Comparison of ENCODE assay signal across 14 cellular contexts in the genomic region with DNA sequence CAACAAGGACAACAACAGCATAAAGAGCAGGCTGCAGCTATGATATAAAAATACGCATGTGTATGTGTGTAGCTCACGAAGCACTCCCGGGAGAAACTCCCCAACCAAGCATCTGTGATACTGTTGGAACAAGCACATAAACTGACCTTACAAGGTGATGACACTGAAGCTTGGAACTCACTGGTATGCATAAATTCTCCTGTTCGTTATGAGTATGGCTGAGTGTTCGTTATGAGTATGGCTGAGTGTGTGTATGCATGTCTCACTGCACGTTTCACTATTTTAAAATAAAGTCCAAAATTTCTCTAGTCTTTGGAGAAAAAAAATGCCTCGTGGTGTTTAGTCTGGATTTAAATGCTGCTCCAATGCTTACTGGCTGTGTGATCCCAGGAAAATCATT.
DNase-seq lines count a peak whose midpoint lies in the region; ATAC-seq and TF ChIP-seq lines count a peak whose summit lies in the region.
"Had no signal": no experiment of that assay in that cellular context is flagged by ENCODE, and none has a peak within 500 bp of the region (broad histone marks: within the 10 kb centered on the region; RNA-seq: fewer than 3 reads in every experiment).

No MANE protein-coding gene starts in this region.

- H3K4me3 ChIP-seq in foreskin fibroblast (ENCODE audit: low read depth in 1 of 2, low read length in 2 of 2), result no peak overlapping the region
- H3K4me3 ChIP-seq: lung, spleen, thoracic aorta had no signal

- DNase-seq in A172 (ENCODE audit: low spot score), result peak; percentile 8
- peak; percentile 39 for DNase-seq in HPDE6-E6E7 (ENCODE audit: extremely low spot score)
- DNase-seq in astrocyte of the hippocampus (ENCODE audit: low read depth, low spot score), result peak; percentile 55
- peak; percentile 90 to 91 for DNase-seq in foreskin fibroblast
- no peak for DNase-seq in NCI-H510A (lab: John Stamatoyannopoulos, UW)
- no peak for DNase-seq in activated gamma-delta T cell (lab: John Stamatoyannopoulos, UW)
- DNase-seq in NCI-H526 treated with DMSO at 0.1 percent for 48 hours (lab: John Stamatoyannopoulos, UW), result no peak
- DNase-seq: activated CD4-positive, alpha-beta memory T cell treated with anti-CD3 and anti-CD28 coated beads, Interleukin-2, amount 10 ng/mL, durations not matched to agents 7 days and 5 days; NCI-H510A treated with DMSO at 0.1 percent for 48 hours; spleen had no signal

- TF ChIP-seq CTCF in foreskin fibroblast (IDR thresholded peaks at IDR 0.05; ENCODE audit: low read depth, low read length), result no peak

- ATAC-seq in GM19324 (IDR thresholded peaks at IDR 0.05; ENCODE audit: low FRiP score, unreplicated experiment), result no peak
- ATAC-seq: activated T-helper 17 cell treated with anti-CD3 and anti-CD28 coated beads, Interleukin-2, amount 50 U/mL, for 72 hours had no signal

Comparison
In these comparisons a context has a peak if more than half of its experiments do, and no peak if none do; other contexts are left out.
1. DNase-seq: peak in A172 (single experiment), HPDE6-E6E7 (single experiment), astrocyte of the hippocampus (single experiment) and foreskin fibroblast (2 of 2); none in NCI-H510A (single experiment), activated gamma-delta T cell (single experiment) and NCI-H526 treated with DMSO at 0.1 percent for 48 hours (single experiment).